28 cellular contexts compared by ENCODE assay signal in the genomic region with DNA sequence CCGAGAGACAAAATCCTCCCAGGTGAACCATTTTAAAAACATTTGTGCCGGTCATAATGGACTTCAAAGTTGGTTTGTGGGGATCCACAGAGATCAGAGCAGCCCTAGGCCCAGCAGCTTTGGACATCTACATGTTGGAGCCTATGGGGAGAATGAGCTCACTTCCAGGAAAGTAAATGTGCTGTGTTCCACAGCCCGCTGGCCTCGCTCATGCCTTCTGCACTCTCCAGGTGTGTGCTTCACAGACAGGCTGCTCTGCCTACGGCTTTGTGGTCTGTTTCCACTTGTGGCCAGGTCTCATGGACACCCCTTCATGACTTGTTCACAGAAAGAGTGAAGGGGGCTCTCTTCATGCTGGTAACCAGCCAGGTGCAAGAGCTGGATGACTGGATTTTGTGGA.
"Had no signal": no experiment of that assay in that cellular context is flagged by ENCODE, and none has a peak within 500 bp of the region (broad histone marks: within the 10 kb centered on the region; RNA-seq: fewer than 3 reads in every experiment).

No MANE protein-coding gene starts in this region.

- H3K9me3 Mint-ChIP-seq: memory B cell, mesothelial cell of epicardium had no signal

- H3K27me3 ChIP-seq: gastrocnemius medialis had no signal

- DNase-seq: cortex of kidney; dermis blood vessel endothelial cell; dorsolateral prefrontal cortex; effector CD4-positive, alpha-beta T cell; effector memory CD4-positive, alpha-beta T cell; erythroblast; esophagus squamous epithelium; foreskin fibroblast; foreskin melanocyte; gastrocnemius medialis; glutamatergic neuron; head of caudate nucleus; heart right ventricle; hippocampal formation; left cardiac atrium; left lung; left ventricle myocardium superior; lower lobe of right lung; mesendoderm; mucosa of descending colon; naive B cell; naive thymus-derived CD8-positive, alpha-beta T cell had no signal

- H3K36me3 ChIP-seq: esophagus squamous epithelium, gastrocnemius medialis, heart right ventricle, left lung, lower lobe of right lung had no signal

- H3K4me3 ChIP-seq: dorsolateral prefrontal cortex, esophagus squamous epithelium, gastrocnemius medialis, heart right ventricle, left lung, lower lobe of right lung, mucosa of descending colon had no signal

- H3K9me3 ChIP-seq: esophagus squamous epithelium, gastrocnemius medialis, left lung, lower lobe of right lung, mucosa of descending colon had no signal

- H3K27ac ChIP-seq: dorsolateral prefrontal cortex, epithelial cell of prostate, esophagus squamous epithelium, gastrocnemius medialis, heart right ventricle, left lung, lower lobe of right lung had no signal

- H3K4me3 Mint-ChIP-seq: memory B cell; mesothelial cell of epicardium; naive B cell; naive thymus-derived CD8-positive, alpha-beta T cell had no signal

- H3K4me1 ChIP-seq: gastrocnemius medialis, heart right ventricle, left lung, lower lobe of right lung had no signal

- H3K27ac Mint-ChIP-seq: memory B cell; mesothelial cell of epicardium; naive B cell; naive thymus-derived CD8-positive, alpha-beta T cell had no signal

- H3K36me3 Mint-ChIP-seq: memory B cell; mesothelial cell of epicardium; naive B cell; naive thymus-derived CD8-positive, alpha-beta T cell had no signal

- H3K4me1 Mint-ChIP-seq: mesothelial cell of epicardium; naive thymus-derived CD8-positive, alpha-beta T cell had no signal

- FAIRE-seq: colon, endometrium, islet of Langerhans had no signal
